1 cellular context compared by ENCODE assay signal in the genomic region with DNA sequence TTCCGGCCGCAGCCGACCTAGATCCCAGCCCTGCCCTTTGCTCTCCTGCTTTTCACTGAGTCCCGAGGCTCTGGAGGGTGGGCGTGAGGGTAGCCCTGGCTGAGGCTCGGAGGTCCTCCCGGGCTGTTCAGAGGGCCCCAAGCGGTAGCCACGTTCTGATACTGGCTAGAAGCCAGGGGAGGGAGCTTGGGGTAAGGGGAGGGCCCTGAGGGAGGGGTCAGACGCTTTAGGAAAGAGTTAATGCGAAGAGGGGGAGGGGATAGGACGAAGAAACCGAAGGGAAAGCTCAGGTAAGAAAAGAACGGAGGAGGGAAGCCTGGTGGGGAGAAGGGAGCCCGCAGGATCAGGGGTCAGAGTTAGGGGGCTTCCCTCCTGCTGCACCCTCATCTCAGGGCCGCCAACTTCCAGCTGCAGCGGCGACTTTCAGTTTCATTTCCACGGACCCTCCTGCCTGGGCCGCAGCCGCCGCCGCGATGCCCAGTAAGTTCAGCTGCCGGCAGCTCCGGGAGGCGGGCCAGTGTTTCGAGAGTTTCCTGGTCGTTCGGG.
TF ChIP-seq lines count a peak whose summit lies in the region.

MOV10 (plus strand) TSS at position 220 of the 546 bp plus-strand sequence; CDS start at position 474, 254 bp downstream.

TF ChIP-seq in K562, 482 proteins besides CTCF, POLR2A, EP300 and RAD21 (continued from another document and continues in another):
- TF ChIP-seq ZMIZ1 (IDR thresholded peaks at IDR 0.05; ENCODE audit: low read depth in 2 of 2, low read length in 2 of 2): no peak; a peak in 1 of 4 replicates
- no peak for TF ChIP-seq SMARCA5 (IDR thresholded peaks at IDR 0.05)
- peak; percentile 30; the same call in 1 of the 2 replicates for TF ChIP-seq KLF16 (IDR thresholded peaks at IDR 0.05)
- TF ChIP-seq CBFA2T2 (conservative IDR thresholded peaks at IDR 0.05): no peak
- no peak for TF ChIP-seq EWSR1 (IDR thresholded peaks at IDR 0.05; ENCODE audit: borderline replicate concordance, low read depth, partially characterized antibody)
- no peak for TF ChIP-seq ZNF507 (tag; conservative IDR thresholded peaks at IDR 0.05)
- 0 out of 2 replicates have a peak, but pooled peaks have one; percentile 6 for TF ChIP-seq ZNF3 (CRISPR knock-in tag; IDR thresholded peaks at IDR 0.05)
- TF ChIP-seq ZKSCAN3 (CRISPR knock-in tag; IDR thresholded peaks at IDR 0.05): no peak
- TF ChIP-seq ZNF354B (CRISPR knock-in tag; IDR thresholded peaks at IDR 0.05): no peak
- TF ChIP-seq YBX1 (IDR thresholded peaks at IDR 0.05): no peak
- TF ChIP-seq MNT (conservative IDR thresholded peaks at IDR 0.05): peak; percentile 70 to 82
- TF ChIP-seq TFAM (CRISPR knock-in tag; conservative IDR thresholded peaks at IDR 0.05): no peak
- no peak for TF ChIP-seq ZNF217 (CRISPR knock-in tag; IDR thresholded peaks at IDR 0.05)
- TF ChIP-seq FIP1L1 (IDR thresholded peaks at IDR 0.05; ENCODE audit: low read depth, low read length, poor library complexity, severe bottlenecking): no peak
- TF ChIP-seq STAG1 (CRISPR knock-in tag; IDR thresholded peaks at IDR 0.05; ENCODE audit: borderline replicate concordance): no peak
- no peak; the same call in 1 of the 2 replicates for TF ChIP-seq ZNF830 (CRISPR knock-in tag; IDR thresholded peaks at IDR 0.05)
- no peak for TF ChIP-seq HDAC6 (IDR thresholded peaks at IDR 0.05; ENCODE audit: low read depth, low read length)
- no peak for TF ChIP-seq HDAC3 (IDR thresholded peaks at IDR 0.05; ENCODE audit: borderline replicate concordance, partially characterized antibody)
- no peak for TF ChIP-seq GTF2F1 (IDR thresholded peaks at IDR 0.05; ENCODE audit: low read depth, low read length)
- no peak for TF ChIP-seq CEBPZ (IDR thresholded peaks at IDR 0.05; ENCODE audit: borderline replicate concordance, low read depth, low read length)
- TF ChIP-seq ZNF277 (CRISPR knock-in tag; IDR thresholded peaks at IDR 0.05; ENCODE audit: borderline replicate concordance): no peak
- no peak for TF ChIP-seq C11orf30 (IDR thresholded peaks at IDR 0.05; ENCODE audit: low read depth)
- peak; percentile 66 for TF ChIP-seq ESRRB (CRISPR knock-in tag; IDR thresholded peaks at IDR 0.05; ENCODE audit: borderline replicate concordance)
- TF ChIP-seq, protein P1, sequence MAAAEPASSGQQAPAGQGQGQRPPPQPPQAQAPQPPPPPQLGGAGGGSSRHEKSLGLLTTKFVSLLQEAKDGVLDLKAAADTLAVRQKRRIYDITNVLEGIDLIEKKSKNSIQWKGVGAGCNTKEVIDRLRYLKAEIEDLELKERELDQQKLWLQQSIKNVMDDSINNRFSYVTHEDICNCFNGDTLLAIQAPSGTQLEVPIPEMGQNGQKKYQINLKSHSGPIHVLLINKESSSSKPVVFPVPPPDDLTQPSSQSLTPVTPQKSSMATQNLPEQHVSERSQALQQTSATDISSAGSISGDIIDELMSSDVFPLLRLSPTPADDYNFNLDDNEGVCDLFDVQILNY (CRISPR knock-in tag; IDR thresholded peaks at IDR 0.05): no peak
- peak; percentile 91 for TF ChIP-seq ZFX (CRISPR knock-in tag; IDR thresholded peaks at IDR 0.05)
- TF ChIP-seq RFX1 (IDR thresholded peaks at IDR 0.05): no peak
- 0 out of 2 replicates have a peak, but pooled peaks have one; percentile 3 for TF ChIP-seq HOXB6 (CRISPR knock-in tag; IDR thresholded peaks at IDR 0.05; ENCODE audit: borderline replicate concordance)
- peak in 1 of 2 experiments; percentile 72; a peak in 2 of 4 replicates for TF ChIP-seq KDM1A (IDR thresholded peaks at IDR 0.05)
- TF ChIP-seq, protein P2, sequence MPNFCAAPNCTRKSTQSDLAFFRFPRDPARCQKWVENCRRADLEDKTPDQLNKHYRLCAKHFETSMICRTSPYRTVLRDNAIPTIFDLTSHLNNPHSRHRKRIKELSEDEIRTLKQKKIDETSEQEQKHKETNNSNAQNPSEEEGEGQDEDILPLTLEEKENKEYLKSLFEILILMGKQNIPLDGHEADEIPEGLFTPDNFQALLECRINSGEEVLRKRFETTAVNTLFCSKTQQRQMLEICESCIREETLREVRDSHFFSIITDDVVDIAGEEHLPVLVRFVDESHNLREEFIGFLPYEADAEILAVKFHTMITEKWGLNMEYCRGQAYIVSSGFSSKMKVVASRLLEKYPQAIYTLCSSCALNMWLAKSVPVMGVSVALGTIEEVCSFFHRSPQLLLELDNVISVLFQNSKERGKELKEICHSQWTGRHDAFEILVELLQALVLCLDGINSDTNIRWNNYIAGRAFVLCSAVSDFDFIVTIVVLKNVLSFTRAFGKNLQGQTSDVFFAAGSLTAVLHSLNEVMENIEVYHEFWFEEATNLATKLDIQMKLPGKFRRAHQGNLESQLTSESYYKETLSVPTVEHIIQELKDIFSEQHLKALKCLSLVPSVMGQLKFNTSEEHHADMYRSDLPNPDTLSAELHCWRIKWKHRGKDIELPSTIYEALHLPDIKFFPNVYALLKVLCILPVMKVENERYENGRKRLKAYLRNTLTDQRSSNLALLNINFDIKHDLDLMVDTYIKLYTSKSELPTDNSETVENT (CRISPR knock-in tag; IDR thresholded peaks at IDR 0.05): peak; percentile 6; the same call in 1 of the 2 replicates
- TF ChIP-seq SOX6 (IDR thresholded peaks at IDR 0.05): no peak; the same call in 1 of the 2 replicates
- no peak for TF ChIP-seq JUN (IDR thresholded peaks at IDR 0.05; ENCODE audit: borderline replicate concordance, low read depth, low read length)
- TF ChIP-seq JUN (CRISPR knock-in tag; IDR thresholded peaks at IDR 0.05; ENCODE audit: borderline replicate concordance): no peak
- TF ChIP-seq BHLHE40 (IDR thresholded peaks at IDR 0.05; ENCODE audit: low read length): no peak
- TF ChIP-seq ZNF444 (CRISPR knock-in tag; IDR thresholded peaks at IDR 0.05): no peak
- TF ChIP-seq FOXP4 (CRISPR knock-in tag; IDR thresholded peaks at IDR 0.05; ENCODE audit: borderline replicate concordance): no peak
- peak; percentile 34; the same call in 1 of the 2 replicates for TF ChIP-seq ZNF717 (CRISPR knock-in tag; IDR thresholded peaks at IDR 0.05)
- no peak for TF ChIP-seq DDX20 (tag; IDR thresholded peaks at IDR 0.05; ENCODE audit: low read depth)
- 0 out of 2 replicates have a peak, but pooled peaks have one; percentile 55 for TF ChIP-seq ZNF436 (CRISPR knock-in tag; IDR thresholded peaks at IDR 0.05)
- no peak for TF ChIP-seq CBFB (CRISPR knock-in tag; IDR thresholded peaks at IDR 0.05)
- TF ChIP-seq MAZ (CRISPR knock-in tag; conservative IDR thresholded peaks at IDR 0.05 in 1 of 2, IDR thresholded peaks at IDR 0.05 in 1 of 2): peak; percentile 71 to 87
- TF ChIP-seq ZKSCAN8 (CRISPR knock-in tag; IDR thresholded peaks at IDR 0.05): no peak
- no peak for TF ChIP-seq ZNF780A (CRISPR knock-in tag; IDR thresholded peaks at IDR 0.05)
